Comparison of ENCODE assay signal across 21 cellular contexts in the genomic region with DNA sequence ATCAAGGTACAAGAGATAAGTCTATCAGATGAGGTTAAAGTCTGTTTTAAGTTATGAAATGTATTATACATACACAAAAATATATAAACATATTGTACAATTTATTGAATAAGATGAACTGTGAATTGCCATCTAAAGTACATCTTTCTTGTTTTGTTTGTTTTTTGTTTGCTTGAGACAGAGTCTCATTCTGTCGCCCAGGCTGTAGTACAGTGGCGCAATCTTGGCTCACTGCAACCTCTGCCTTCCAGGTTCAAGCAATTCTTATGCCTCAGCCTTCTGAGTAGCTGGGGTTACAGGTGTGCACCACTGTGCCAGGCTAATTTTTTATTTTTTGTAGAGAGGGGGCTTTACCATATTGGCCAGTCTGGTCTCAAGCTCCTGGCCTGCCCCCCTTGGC.
"Had no signal": no experiment of that assay in that cellular context is flagged by ENCODE, and none has a peak within 500 bp of the region (broad histone marks: within the 10 kb centered on the region; RNA-seq: fewer than 3 reads in every experiment).

No MANE protein-coding gene starts in this region.

- ATAC-seq: foreskin keratinocyte, gastroesophageal sphincter, heart left ventricle, left cardiac atrium, left ventricle myocardium superior, lower lobe of right lung, mucosa of descending colon had no signal

- H3K36me3 Mint-ChIP-seq: mesothelial cell of epicardium had no signal

- DNase-seq: colonic mucosa; cortex of kidney; dermis blood vessel endothelial cell; dorsolateral prefrontal cortex; effector CD4-positive, alpha-beta T cell; effector memory CD4-positive, alpha-beta T cell; foreskin keratinocyte; heart left ventricle; hippocampal formation; left cardiac atrium; left ventricle myocardium superior; lower lobe of right lung; mesenchymal stem cell; mucosa of descending colon had no signal

- H3K9me3 ChIP-seq: colonic mucosa, gastroesophageal sphincter, heart left ventricle, lower lobe of right lung, mucosa of descending colon had no signal

- H3K4me3 ChIP-seq: colonic mucosa, dorsolateral prefrontal cortex, esophagus muscularis mucosa, gastroesophageal sphincter, heart left ventricle, lower lobe of right lung, mucosa of descending colon had no signal

- H3K27ac ChIP-seq: colonic mucosa, dorsolateral prefrontal cortex, esophagus muscularis mucosa, foreskin keratinocyte, gastroesophageal sphincter, heart left ventricle, lower lobe of right lung had no signal

- H3K27ac Mint-ChIP-seq: mesothelial cell of epicardium had no signal

- FAIRE-seq: endothelial cell of umbilical vein, frontal cortex, islet of Langerhans, keratinocyte had no signal

- H3K27me3 ChIP-seq: colonic mucosa, dorsolateral prefrontal cortex, foreskin keratinocyte had no signal

- H3K9me3 Mint-ChIP-seq: mesothelial cell of epicardium had no signal

- H3K4me3 Mint-ChIP-seq: mesothelial cell of epicardium had no signal

- H3K4me1 ChIP-seq: colonic mucosa, esophagus muscularis mucosa, foreskin keratinocyte, gastroesophageal sphincter, heart left ventricle, lower lobe of right lung had no signal

- H3K4me1 Mint-ChIP-seq: mesothelial cell of epicardium had no signal

- H3K36me3 ChIP-seq: colonic mucosa, esophagus muscularis mucosa, gastroesophageal sphincter, heart left ventricle, lower lobe of right lung had no signal
